In the genomic region with DNA sequence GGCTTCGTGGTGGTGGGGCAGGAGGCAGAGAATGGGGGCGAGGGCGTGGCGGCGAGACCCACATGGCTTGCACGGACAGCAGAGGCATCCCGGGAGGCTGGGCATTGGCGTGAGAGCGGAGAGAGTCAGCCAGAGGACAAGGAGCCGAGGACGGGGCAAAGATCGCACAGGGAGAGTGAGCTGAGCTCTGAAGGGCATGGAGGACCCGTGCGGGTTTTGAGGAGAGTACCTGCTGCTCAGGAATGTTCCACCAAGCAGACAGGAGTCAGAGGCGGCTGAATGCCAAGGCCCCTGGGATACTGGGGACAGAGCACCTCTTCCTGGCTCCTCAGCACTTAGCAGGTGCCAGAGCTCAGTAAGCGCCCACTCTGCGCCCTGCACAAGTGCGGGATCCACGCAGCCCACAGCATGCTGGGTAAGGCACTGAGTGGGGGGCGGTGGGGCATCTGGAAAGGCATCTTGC, we compare ENCODE assay signal across 1 cellular context.
TF ChIP-seq lines count a peak whose summit lies in the region.

No MANE protein-coding gene starts in this region.

TF ChIP-seq in GM23338, 12 proteins besides CTCF, POLR2A, EP300 and RAD21 (continued from another document):
- no peak for TF ChIP-seq POLR2AphosphoS5 (IDR thresholded peaks at IDR 0.05; ENCODE audit: low read depth)
TF ChIP-seq in GM23338: peak in this region for 0.
